ENCODE assay signal across 24 cellular contexts in the genomic region with DNA sequence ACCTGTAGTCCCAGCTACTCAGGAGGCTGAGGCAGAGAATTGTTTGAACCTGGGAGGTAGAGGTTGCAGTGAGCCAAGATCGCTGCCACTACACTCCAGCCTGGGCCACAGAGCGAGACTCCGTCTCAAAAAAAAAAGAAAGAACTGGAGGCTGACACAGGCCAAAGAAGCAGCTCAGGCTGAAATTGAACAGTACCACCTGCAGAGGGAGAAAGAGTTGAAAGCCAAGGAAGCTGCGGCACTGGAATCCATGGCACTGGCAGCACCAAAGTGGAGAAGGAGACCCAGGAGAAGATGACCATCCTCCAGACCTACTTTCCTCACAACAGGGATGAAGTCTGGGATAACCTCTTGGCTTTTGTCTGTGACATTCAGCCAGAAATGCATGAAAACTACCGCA. TPM values are rescaled to one million over a fixed set of nuclear protein-coding genes. Genes with fewer than 3 reads are reported as not detected.
A peak's percentile ranks its signal among the peaks of the same experiment; 100 is the strongest.
DNase-seq lines count a peak whose midpoint lies in the region; TF ChIP-seq lines count a peak whose summit lies in the region.
"Had no signal": no experiment of that assay in that cellular context is flagged by ENCODE, and none has a peak within 500 bp of the region (broad histone marks: within the 10 kb centered on the region; RNA-seq: fewer than 3 reads in every experiment).

No MANE protein-coding gene starts in this region.

- 78% methylated on average over 5 of the region's 5 CpGs for whole genome bisulfite sequencing in prostate gland

- peaks cover 50% of the 10 kb centered on the region for H3K27me3 Mint-ChIP-seq in type B pancreatic cell

- no peak overlapping the region for H3K4me3 Mint-ChIP-seq in type B pancreatic cell
- H3K4me3 Mint-ChIP-seq: activated naive CD8-positive, alpha-beta T cell treated with anti-CD3 and anti-CD28 coated beads, Interleukin-2, amount 10 ng/mL, durations not matched to agents 7 days and 5 days; activated T-helper 1 cell treated with anti-CD3 and anti-CD28 coated beads, Interleukin-12 subunit alpha, Interleukin-12 subunit beta, Interleukin-2, Interleukin-4 antibody, amounts not matched to agents 30 ng/mL and 10 ng/mL and 1 ng/mL, durations not matched to agents 14 hours and 24 hours and 36 hours; naive thymus-derived CD4-positive, alpha-beta T cell had no signal

- H3K9me3 Mint-ChIP-seq in type B pancreatic cell: no peaks in the 10 kb centered on the region
- H3K9me3 Mint-ChIP-seq: activated naive CD8-positive, alpha-beta T cell treated with anti-CD3 and anti-CD28 coated beads, Interleukin-2, amount 10 ng/mL, durations not matched to agents 7 days and 5 days; activated T-helper 1 cell treated with anti-CD3 and anti-CD28 coated beads, Interleukin-12 subunit alpha, Interleukin-12 subunit beta, Interleukin-2, Interleukin-4 antibody, amounts not matched to agents 30 ng/mL and 10 ng/mL and 1 ng/mL, durations not matched to agents 14 hours and 24 hours and 36 hours had no signal

- TF ChIP-seq CTCF in AG10803 (conservative IDR thresholded peaks at IDR 0.05; ENCODE audit: low read length) (peak; percentile 13), epithelial cell of proximal tubule (conservative IDR thresholded peaks at IDR 0.05; ENCODE audit: low read depth, low read length) (peak; percentile 6), type B pancreatic cell (conservative IDR thresholded peaks at IDR 0.05) (no peak), prostate gland (IDR thresholded peaks at IDR 0.05) (no peak)

- H3K4me1 Mint-ChIP-seq in type B pancreatic cell (ENCODE audit: unreplicated experiment): peaks cover 10% of the 10 kb centered on the region
- H3K4me1 Mint-ChIP-seq: activated naive CD8-positive, alpha-beta T cell treated with anti-CD3 and anti-CD28 coated beads, Interleukin-2, amount 10 ng/mL, durations not matched to agents 7 days and 5 days had no signal

- intact Hi-C loops in prostate gland (cut with DNase I): loop anchor here (10.0 kb wide), 1 partner anchor 285 kb away; no protein-coding TSS in a partner anchor

- H3K27ac Mint-ChIP-seq in type B pancreatic cell: no peak overlapping the region
- H3K27ac Mint-ChIP-seq: activated T-helper 1 cell treated with anti-CD3 and anti-CD28 coated beads, Interleukin-12 subunit alpha, Interleukin-12 subunit beta, Interleukin-2, Interleukin-4 antibody, amounts not matched to agents 30 ng/mL and 10 ng/mL and 1 ng/mL, durations not matched to agents 14 hours and 24 hours and 36 hours had no signal

- peak overlapping the region; percentile 66 for H3K27ac ChIP-seq in HUES48 (ENCODE audit: low read depth, low read length)
- no peak overlapping the region for H3K27ac ChIP-seq in prostate gland
- H3K27ac ChIP-seq: BLaER1 treated with 17β-estradiol and CSF1 and Interleukin-3, amounts not matched to agents 10 nM and 100 nM; heart left ventricle; pancreas; skin epidermis had no signal

- H3K4me1 ChIP-seq in HUES48 (ENCODE audit: control insufficient read depth, insufficient read depth, low read length) (no peaks in the 10 kb centered on the region), prostate gland (replicated peaks) (no peaks in the 10 kb centered on the region)
- H3K4me1 ChIP-seq: heart left ventricle, pancreas had no signal

- no peak overlapping the region for H3K9ac ChIP-seq in HUES48 (ENCODE audit: low read depth, low read length)
- H3K9ac ChIP-seq: BLaER1 treated with 17β-estradiol and CSF1 and Interleukin-3, amounts not matched to agents 10 nM and 100 nM had no signal

- H3K36me3 ChIP-seq in HUES48 (ENCODE audit: control insufficient read depth, insufficient read depth, low read length) (no peaks in the 10 kb centered on the region), prostate gland (no peaks in the 10 kb centered on the region)
- H3K36me3 ChIP-seq: BLaER1 treated with 17β-estradiol and CSF1 and Interleukin-3, amounts not matched to agents 10 nM and 100 nM; heart left ventricle; pancreas had no signal

- H3K4me3 ChIP-seq in AG10803 (ENCODE audit: low read length): no peak overlapping the region
- H3K4me3 ChIP-seq in HUES48 (ENCODE audit: low read depth, low read length): no peak overlapping the region
- no peak overlapping the region for H3K4me3 ChIP-seq in epithelial cell of proximal tubule (ENCODE audit: low read depth, low read length)
- no peak overlapping the region for H3K4me3 ChIP-seq in prostate gland
- H3K4me3 ChIP-seq: BLaER1 treated with 17β-estradiol and CSF1 and Interleukin-3, amounts not matched to agents 10 nM and 100 nM; heart left ventricle; pancreas; skin epidermis had no signal

- H3K27me3 ChIP-seq in HUES48 (ENCODE audit: control insufficient read depth, insufficient read depth, low read length) (no peaks in the 10 kb centered on the region), prostate gland (replicated peaks; ENCODE audit: insufficient read depth) (no peaks in the 10 kb centered on the region)
- H3K27me3 ChIP-seq: BLaER1 treated with 17β-estradiol and CSF1 and Interleukin-3, amounts not matched to agents 10 nM and 100 nM; heart left ventricle; pancreas had no signal

- H3K9me3 ChIP-seq in HUES48 (ENCODE audit: control insufficient read depth, insufficient read depth, low read length) (no peaks in the 10 kb centered on the region), prostate gland (no peaks in the 10 kb centered on the region)
- H3K9me3 ChIP-seq: BLaER1 treated with 17β-estradiol and CSF1 and Interleukin-3, amounts not matched to agents 10 nM and 100 nM; heart left ventricle; pancreas had no signal

- TF ChIP-seq POLR2A in prostate gland (IDR thresholded peaks at IDR 0.05): no peak

- no peaks in the 10 kb centered on the region for H3K36me3 Mint-ChIP-seq in type B pancreatic cell
- H3K36me3 Mint-ChIP-seq: activated naive CD8-positive, alpha-beta T cell treated with anti-CD3 and anti-CD28 coated beads, Interleukin-2, amount 10 ng/mL, durations not matched to agents 7 days and 5 days; naive thymus-derived CD4-positive, alpha-beta T cell had no signal

- DNase-seq in AG10803 (ENCODE audit: low read depth): no peak
- no peak for DNase-seq in epithelial cell of proximal tubule (ENCODE audit: low read depth)
- DNase-seq in type B pancreatic cell (ENCODE audit: extremely low spot score, unreplicated experiment): no peak
- no peak for DNase-seq in activated CD4-positive, alpha-beta T cell treated with anti-CD3 and anti-CD28 coated beads, Interleukin-2, amount 50 U/mL, for 48 hours
- no peak for DNase-seq in prostate gland (ENCODE audit: low spot score)
- DNase-seq: activated CD8-positive, alpha-beta memory T cell treated with anti-CD3 and anti-CD28 coated beads for 24 hours; activated naive CD8-positive, alpha-beta T cell treated with anti-CD3 and anti-CD28 coated beads, Interleukin-2, amount 10 ng/mL, durations not matched to agents 7 days and 5 days; DMS153; heart left ventricle; mammary epithelial cell; naive thymus-derived CD4-positive, alpha-beta T cell; NCI-H1694 treated with DMSO at 0.1 percent for 48 hours; NCI-H524; pancreas; Right ventricle myocardium superior; stimulated activated CD4-positive, alpha-beta T cell treated with anti-CD3 and anti-CD28 coated beads, Interleukin-4, amount 100 ng/mL, for 24 hours; substantia nigra; T-helper 1 cell had no signal

RNA-seq across cellular contexts. Expression of a gene that starts 11.3 kb away (rescaled TPM):
- 90.4 and 108 TPM in 2 replicates for total RNA-seq in epithelial cell of proximal tubule
- 62.3 and 98.6 TPM in 2 replicates for total RNA-seq in type B pancreatic cell (ENCODE audit: low replicate concordance)
- total RNA-seq in prostate gland: 100 to 1,000 TPM; 181 to 335 TPM

RNA-seq across cellular contexts. Expression of a gene that starts 15.5 kb away (rescaled TPM):
- total RNA-seq in epithelial cell of proximal tubule (not detected in 2 replicates), type B pancreatic cell (ENCODE audit: low replicate concordance) (0.77 and 0.93 TPM in 2 replicates), prostate gland (under 1 TPM in 1 of 2 donors, not detected in 1; 0.40 TPM)
- total RNA-seq: activated naive CD8-positive, alpha-beta T cell treated with anti-CD3 and anti-CD28 coated beads, Interleukin-2, amount 10 ng/mL, durations not matched to agents 7 days and 5 days; activated T-helper 1 cell treated with anti-CD3 and anti-CD28 coated beads, Interleukin-12 subunit alpha, Interleukin-12 subunit beta, Interleukin-2, Interleukin-4 antibody, amounts not matched to agents 30 ng/mL and 10 ng/mL and 1 ng/mL, durations not matched to agents 14 hours and 24 hours and 36 hours; fibroblast of lung; mammary epithelial cell; MCF 10A; naive thymus-derived CD4-positive, alpha-beta T cell; pancreas; Right ventricle myocardium superior had no signal

RNA-seq across cellular contexts. Expression of a gene that starts 16.3 kb away (rescaled TPM):
- total RNA-seq in epithelial cell of proximal tubule (0.06 TPM in 1 of 2 replicates, not detected in the other), type B pancreatic cell (ENCODE audit: low replicate concordance) (2.9 and 6.1 TPM in 2 replicates), prostate gland (10 to 100 TPM in 1 of 2 donors, 1 to 10 TPM in 1; 9.5 to 45.0 TPM)

RNA-seq across cellular contexts. Expression of a gene that starts 21.8 kb away (rescaled TPM):
- not detected in 2 replicates for total RNA-seq in epithelial cell of proximal tubule
- total RNA-seq in type B pancreatic cell (ENCODE audit: low replicate concordance): not detected in 2 replicates
- total RNA-seq in prostate gland: not detected
- total RNA-seq: activated naive CD8-positive, alpha-beta T cell treated with anti-CD3 and anti-CD28 coated beads, Interleukin-2, amount 10 ng/mL, durations not matched to agents 7 days and 5 days; activated T-helper 1 cell treated with anti-CD3 and anti-CD28 coated beads, Interleukin-12 subunit alpha, Interleukin-12 subunit beta, Interleukin-2, Interleukin-4 antibody, amounts not matched to agents 30 ng/mL and 10 ng/mL and 1 ng/mL, durations not matched to agents 14 hours and 24 hours and 36 hours; fibroblast of lung; heart left ventricle; mammary epithelial cell; MCF 10A; pancreas; Right ventricle myocardium superior had no signal

RNA-seq across cellular contexts. Expression of a gene that starts 27.9 kb away (rescaled TPM):
- total RNA-seq in epithelial cell of proximal tubule (114 and 160 TPM in 2 replicates), type B pancreatic cell (ENCODE audit: low replicate concordance) (94.2 and 112 TPM in 2 replicates), prostate gland (100 to 1,000 TPM in 1 of 2 donors, 10 to 100 TPM in 1; 76.6 to 124 TPM)

Comparison
In these comparisons a context has a peak if more than half of its experiments do, and no peak if none do; other contexts are left out.
1. CTCF ChIP-seq: peak in AG10803 (single experiment) and epithelial cell of proximal tubule (single experiment); none in type B pancreatic cell (single experiment) and prostate gland (0 of 4).